35 cellular contexts compared by ENCODE assay signal in the genomic region with DNA sequence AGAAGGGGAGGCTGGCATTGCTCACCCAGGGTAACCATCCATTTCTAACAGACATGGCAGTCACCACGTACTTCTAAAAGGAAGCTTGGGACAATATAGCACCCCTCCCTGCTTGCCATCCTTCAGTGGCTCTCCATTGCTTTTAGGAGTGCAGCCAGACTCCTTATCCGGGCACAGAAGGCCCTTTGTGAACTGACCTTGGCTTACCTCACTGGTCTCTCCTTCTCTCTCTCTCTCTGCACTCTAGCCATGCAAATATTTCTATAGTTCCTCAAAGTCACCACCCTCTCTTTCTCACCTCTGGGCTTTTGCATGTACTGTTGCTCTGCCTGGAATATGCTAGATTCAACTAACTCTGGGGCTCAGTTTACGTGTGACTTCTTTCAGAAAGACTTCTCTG.
"Had no signal": no experiment of that assay in that cellular context is flagged by ENCODE, and none has a peak within 500 bp of the region (broad histone marks: within the 10 kb centered on the region; RNA-seq: fewer than 3 reads in every experiment).

No MANE protein-coding gene starts in this region.

- DNase-seq: activated CD4-positive, alpha-beta memory T cell treated with anti-CD3 and anti-CD28 coated beads for 36 hours; activated CD4-positive, alpha-beta T cell treated with anti-CD3 and anti-CD28 coated beads for 36 hours; activated CD4-positive, alpha-beta T cell treated with anti-CD3 and anti-CD28 coated beads, Interleukin-2, amount 10 ng/mL, durations not matched to agents 24 days and 14 days; activated CD4-positive, CD25-positive, alpha-beta regulatory T cell; activated CD4-positive, CD25-positive, alpha-beta regulatory T cell treated with anti-CD3 and anti-CD28 coated beads, Interleukin-2, amount 50 U/mL, for 72 hours; activated CD8-positive, alpha-beta memory T cell treated with anti-CD3 and anti-CD28 coated beads, Interleukin-2, amount 10 ng/mL, durations not matched to agents 7 days and 5 days; activated CD8-positive, alpha-beta memory T cell treated with anti-CD3 and anti-CD28 coated beads, Interleukin-2, amount 50 U/mL, for 4 hours; activated CD8-positive, alpha-beta T cell treated with anti-CD3 and anti-CD28 coated beads, Interleukin-2, amount 10 ng/mL, durations not matched to agents 7 days and 5 days; activated effector memory CD4-positive, alpha-beta T cell treated with anti-CD3 and anti-CD28 coated beads, Interleukin-2, amount 50 U/mL, for 16 hours; activated naive CD4-positive, alpha-beta T cell treated with anti-CD3 and anti-CD28 coated beads for 36 hours; activated naive CD8-positive, alpha-beta T cell treated with anti-CD3 and anti-CD28 coated beads, Interleukin-2, amount 10 ng/mL, durations not matched to agents 7 days and 5 days; activated T-cell treated with anti-CD3 and anti-CD28 coated beads, Interleukin-2, amount 50 U/mL, for 1 hour; activated T-cell treated with anti-CD3 and anti-CD28 coated beads, Interleukin-2, amount 50 U/mL, for 48 hours; amniotic stem cell; anterior cingulate cortex; caudate nucleus; cortex of kidney; dermis blood vessel endothelial cell; effector CD4-positive, alpha-beta T cell; effector memory CD8-positive, alpha-beta T cell; erythroblast; foreskin keratinocyte; gastrocnemius medialis; glutamatergic neuron; SW 1271; T-helper 1 cell; T-helper 17 cell; T1000 had no signal

- H3K4me3 ChIP-seq: esophagus muscularis mucosa, gastrocnemius medialis had no signal

- H3K27me3 Mint-ChIP-seq: activated CD4-positive, alpha-beta memory T cell treated with anti-CD3 and anti-CD28 coated beads for 36 hours; activated CD4-positive, alpha-beta T cell treated with anti-CD3 and anti-CD28 coated beads for 36 hours; activated CD4-positive, alpha-beta T cell treated with anti-CD3 and anti-CD28 coated beads, Interleukin-2, amount 10 ng/mL, durations not matched to agents 24 days and 14 days; activated CD8-positive, alpha-beta memory T cell treated with anti-CD3 and anti-CD28 coated beads, Interleukin-2, amount 10 ng/mL, durations not matched to agents 7 days and 5 days; activated naive CD8-positive, alpha-beta T cell treated with anti-CD3 and anti-CD28 coated beads, Interleukin-2, amount 10 ng/mL, durations not matched to agents 7 days and 5 days; effector memory CD8-positive, alpha-beta T cell had no signal

- H3K4me3 Mint-ChIP-seq: activated CD4-positive, alpha-beta memory T cell treated with anti-CD3 and anti-CD28 coated beads for 36 hours; activated CD4-positive, alpha-beta T cell treated with anti-CD3 and anti-CD28 coated beads for 36 hours; activated CD4-positive, alpha-beta T cell treated with anti-CD3 and anti-CD28 coated beads, Interleukin-2, amount 10 ng/mL, durations not matched to agents 24 days and 14 days; activated CD8-positive, alpha-beta memory T cell treated with anti-CD3 and anti-CD28 coated beads, Interleukin-2, amount 10 ng/mL, durations not matched to agents 7 days and 5 days; activated CD8-positive, alpha-beta T cell treated with anti-CD3 and anti-CD28 coated beads, Interleukin-2, amount 10 ng/mL, durations not matched to agents 7 days and 5 days; activated naive CD4-positive, alpha-beta T cell treated with anti-CD3 and anti-CD28 coated beads for 36 hours; activated naive CD8-positive, alpha-beta T cell treated with anti-CD3 and anti-CD28 coated beads, Interleukin-2, amount 10 ng/mL, durations not matched to agents 7 days and 5 days; activated T-helper 1 cell treated with anti-CD3 and anti-CD28 coated beads, Interleukin-12 subunit alpha, Interleukin-12 subunit beta, Interleukin-2, Interleukin-4 antibody, amounts not matched to agents 30 ng/mL and 10 ng/mL and 1 ng/mL, durations not matched to agents 14 hours and 24 hours and 36 hours; effector memory CD8-positive, alpha-beta T cell; T-helper 17 cell; T-helper 2 cell treated with Interferon-gamma antibody and Interleukin-4, amounts not matched to agents 5 μg/mL and 100 μg/mL, for 36 hours had no signal

- H3K9me3 ChIP-seq: esophagus muscularis mucosa, gastrocnemius medialis had no signal

- H3K27ac Mint-ChIP-seq: activated CD4-positive, alpha-beta memory T cell treated with anti-CD3 and anti-CD28 coated beads for 36 hours; activated CD4-positive, alpha-beta T cell treated with anti-CD3 and anti-CD28 coated beads for 36 hours; activated CD4-positive, alpha-beta T cell treated with anti-CD3 and anti-CD28 coated beads, Interleukin-2, amount 10 ng/mL, durations not matched to agents 24 days and 14 days; activated CD8-positive, alpha-beta memory T cell treated with anti-CD3 and anti-CD28 coated beads, Interleukin-2, amount 10 ng/mL, durations not matched to agents 7 days and 5 days; activated CD8-positive, alpha-beta T cell treated with anti-CD3 and anti-CD28 coated beads, Interleukin-2, amount 10 ng/mL, durations not matched to agents 7 days and 5 days; activated naive CD4-positive, alpha-beta T cell treated with anti-CD3 and anti-CD28 coated beads for 36 hours; activated naive CD4-positive, alpha-beta T cell treated with anti-CD3 and anti-CD28 coated beads, Interleukin-2, amount 50 U/mL, for 72 hours; activated naive CD8-positive, alpha-beta T cell treated with anti-CD3 and anti-CD28 coated beads, Interleukin-2, amount 10 ng/mL, durations not matched to agents 7 days and 5 days; activated T-helper 1 cell treated with anti-CD3 and anti-CD28 coated beads, Interleukin-12 subunit alpha, Interleukin-12 subunit beta, Interleukin-2, Interleukin-4 antibody, amounts not matched to agents 30 ng/mL and 10 ng/mL and 1 ng/mL, durations not matched to agents 14 hours and 24 hours and 36 hours; activated T-helper 2 cell treated with anti-CD3 and anti-CD28 coated beads, Interferon-gamma antibody, Interleukin-2, Interleukin-4, amounts not matched to agents 10 μg/mL and 5 μg/mL and 100 μg/mL, durations not matched to agents 14 hours and 24 hours and 36 hours; effector memory CD8-positive, alpha-beta T cell; T-helper 17 cell; T-helper 2 cell treated with Interferon-gamma antibody and Interleukin-4, amounts not matched to agents 5 μg/mL and 100 μg/mL, for 36 hours had no signal

- FAIRE-seq: astrocyte, colon had no signal

- ATAC-seq: activated CD4-positive, alpha-beta T cell treated with anti-CD3 and anti-CD28 coated beads for 36 hours; activated CD8-positive, alpha-beta memory T cell treated with anti-CD3 and anti-CD28 coated beads, Interleukin-2, amount 10 ng/mL, durations not matched to agents 7 days and 5 days; activated CD8-positive, alpha-beta T cell treated with anti-CD3 and anti-CD28 coated beads, Interleukin-2, amount 10 ng/mL, durations not matched to agents 7 days and 5 days; activated naive CD4-positive, alpha-beta T cell treated with anti-CD3 and anti-CD28 coated beads, Interleukin-2, amount 50 U/mL, for 72 hours; effector memory CD8-positive, alpha-beta T cell; foreskin keratinocyte; gastrocnemius medialis; T-helper 17 cell had no signal

- H3K36me3 ChIP-seq: esophagus muscularis mucosa, gastrocnemius medialis had no signal

- H3K27ac ChIP-seq: esophagus muscularis mucosa, foreskin keratinocyte, gastrocnemius medialis had no signal

- H3K4me1 ChIP-seq: esophagus muscularis mucosa, foreskin keratinocyte, gastrocnemius medialis had no signal

- H3K9me3 Mint-ChIP-seq: activated CD4-positive, alpha-beta memory T cell treated with anti-CD3 and anti-CD28 coated beads for 36 hours; activated CD4-positive, alpha-beta T cell treated with anti-CD3 and anti-CD28 coated beads, Interleukin-2, amount 10 ng/mL, durations not matched to agents 24 days and 14 days; activated naive CD4-positive, alpha-beta T cell treated with anti-CD3 and anti-CD28 coated beads for 36 hours; activated T-helper 1 cell treated with anti-CD3 and anti-CD28 coated beads, Interleukin-12 subunit alpha, Interleukin-12 subunit beta, Interleukin-2, Interleukin-4 antibody, amounts not matched to agents 30 ng/mL and 10 ng/mL and 1 ng/mL, durations not matched to agents 14 hours and 24 hours and 36 hours; activated T-helper 2 cell treated with anti-CD3 and anti-CD28 coated beads, Interferon-gamma antibody, Interleukin-2, Interleukin-4, amounts not matched to agents 10 μg/mL and 5 μg/mL and 100 μg/mL, durations not matched to agents 14 hours and 24 hours and 36 hours; effector memory CD8-positive, alpha-beta T cell; T-helper 2 cell treated with Interferon-gamma antibody and Interleukin-4, amounts not matched to agents 5 μg/mL and 100 μg/mL, for 36 hours had no signal

- H3K27me3 ChIP-seq: esophagus muscularis mucosa, foreskin keratinocyte, gastrocnemius medialis had no signal

- H3K36me3 Mint-ChIP-seq: activated CD4-positive, alpha-beta memory T cell treated with anti-CD3 and anti-CD28 coated beads for 36 hours; activated CD8-positive, alpha-beta memory T cell treated with anti-CD3 and anti-CD28 coated beads, Interleukin-2, amount 10 ng/mL, durations not matched to agents 7 days and 5 days had no signal
